1 cellular context compared by ENCODE assay signal in genomic region chr7:16778479-16778878, GRCh38.
TF ChIP-seq lines count a peak whose summit lies in the region.

No MANE protein-coding gene starts in this region.

TF ChIP-seq in H1, 55 proteins besides CTCF, POLR2A, EP300 and RAD21:
- TF ChIP-seq YY1 (IDR thresholded peaks at IDR 0.05; ENCODE audit: low read depth, low read length), result peak; percentile 34; the same call in 1 of the 2 replicates
- no peak for TF ChIP-seq BACH1 (IDR thresholded peaks at IDR 0.05; ENCODE audit: low read length)
